In the genomic region with DNA sequence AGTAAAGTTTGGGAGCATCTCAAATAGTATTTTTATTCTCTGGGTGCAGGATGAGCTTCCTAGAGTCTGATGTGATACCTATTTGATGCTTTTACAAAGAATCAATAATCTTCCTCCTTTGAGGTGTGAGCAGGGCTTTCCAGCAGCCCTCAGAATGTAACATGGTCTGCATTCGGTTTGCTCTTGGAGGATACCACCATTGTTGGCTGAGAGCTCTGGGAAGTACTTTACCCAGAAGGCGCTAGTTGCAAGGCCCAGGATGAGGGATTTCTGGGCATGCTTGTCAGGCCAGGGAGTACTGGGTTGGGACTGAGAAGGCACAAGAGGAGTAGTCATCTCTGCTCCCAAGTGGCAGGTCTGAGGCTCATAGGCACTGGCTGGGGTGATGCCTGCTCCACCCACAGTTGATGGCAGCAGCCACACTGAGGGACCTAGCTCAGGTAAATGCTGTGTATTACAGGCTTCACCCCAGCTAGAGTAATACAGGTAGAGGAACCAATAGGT, we compare ENCODE assay signal across 8 cellular contexts. TPM values are rescaled to one million over a fixed set of nuclear protein-coding genes. Genes with fewer than 3 reads are reported as not detected.
DNase-seq lines count a peak whose midpoint lies in the region; ATAC-seq and TF ChIP-seq lines count a peak whose summit lies in the region.
"Not testable (repeated sequence)": the region's sequence is repeated elsewhere in the genome, so short reads cannot be mapped to it uniquely, and the experiment has no call there.

No MANE protein-coding gene starts in this region.

- peaks cover 16% of the 10 kb centered on the region for H3K4me1 ChIP-seq in CD8-positive, alpha-beta memory T cell (ENCODE audit: insufficient read depth, low read length)
- peaks cover 13% of the 10 kb centered on the region for H3K4me1 ChIP-seq in OCI-LY3 (ENCODE audit: low read length)
- peaks cover 0 to 18% (median 11%) of the 10 kb centered on the region in 3 donors for H3K4me1 ChIP-seq in esophagus squamous epithelium
- peaks cover 17% of the 10 kb centered on the region for H3K4me1 ChIP-seq in mucosa of descending colon (ENCODE audit: low read depth)

- not testable (repeated sequence) for H3K9ac ChIP-seq in OCI-LY3 (ENCODE audit: low read length)

- H3K27me3 ChIP-seq in CD8-positive, alpha-beta memory T cell (ENCODE audit: insufficient read depth, low read length, poor library complexity, severe bottlenecking); OCI-LY3 (ENCODE audit: low read depth, low read length); esophagus squamous epithelium: not testable (repeated sequence)

- peaks cover 73% of the 10 kb centered on the region for H3K79me2 ChIP-seq in OCI-LY3 (ENCODE audit: low read length)

- H2AFZ ChIP-seq in OCI-LY3 (ENCODE audit: low read depth, low read length): not testable (repeated sequence)

- peak overlapping the region; percentile 91 to 99 (median 95) for H3K4me3 Mint-ChIP-seq in CD8-positive, alpha-beta memory T cell
- H3K4me3 Mint-ChIP-seq in stimulated activated naive B cell treated with anti-CD40 and anti-IgM and Interleukin-4, amounts not matched to agents 10 μg/mL and 1 μg/mL and 100 μg/mL, for 72 hours: peak overlapping the region; percentile 92 to 96

- peaks cover 27 to 39% (median 38%) of the 10 kb centered on the region in 3 donors for H3K4me1 Mint-ChIP-seq in CD8-positive, alpha-beta memory T cell
- peaks cover 27 to 28% of the 10 kb centered on the region in 2 donors for H3K4me1 Mint-ChIP-seq in stimulated activated naive B cell treated with anti-CD40 and anti-IgM and Interleukin-4, amounts not matched to agents 10 μg/mL and 1 μg/mL and 100 μg/mL, for 72 hours

- intact Hi-C loops in esophagus squamous epithelium (cut with DNase I); mucosa of descending colon (cut with DNase I, micrococcal nuclease): not testable (repeated sequence)

- not testable (repeated sequence) for TF ChIP-seq POLR2A in esophagus squamous epithelium (IDR thresholded peaks at IDR 0.05)

- H3K27me3 Mint-ChIP-seq in CD8-positive, alpha-beta memory T cell; stimulated activated naive B cell treated with anti-CD40 and anti-IgM and Interleukin-4, amounts not matched to agents 10 μg/mL and 1 μg/mL and 100 μg/mL, for 72 hours: not testable (repeated sequence)

- not testable (repeated sequence) for H3K9me3 ChIP-seq in CD8-positive, alpha-beta memory T cell (ENCODE audit: low read length); OCI-LY3 (ENCODE audit: insufficient read depth, low read length); esophagus squamous epithelium; mucosa of descending colon

- H3K4me2 ChIP-seq in OCI-LY3 (ENCODE audit: low read length): peak overlapping the region; percentile 47

- H3K36me3 ChIP-seq in CD8-positive, alpha-beta memory T cell (ENCODE audit: insufficient read depth, low read length); mucosa of descending colon (ENCODE audit: low read depth): not testable (repeated sequence)
- H3K36me3 ChIP-seq in OCI-LY3 (replicated peaks; ENCODE audit: low read depth, low read length) (peaks cover 21% of the 10 kb centered on the region), esophagus squamous epithelium (peaks cover 0 to 24% (median 0%) of the 10 kb centered on the region in 3 donors)

- H3K36me3 Mint-ChIP-seq in CD8-positive, alpha-beta memory T cell: peaks cover 13 to 44% (median 16%) of the 10 kb centered on the region in 3 donors
- peaks cover 30 to 44% of the 10 kb centered on the region in 2 donors for H3K36me3 Mint-ChIP-seq in stimulated activated naive B cell treated with anti-CD40 and anti-IgM and Interleukin-4, amounts not matched to agents 10 μg/mL and 1 μg/mL and 100 μg/mL, for 72 hours

- CTCF ChIA-PET in CD8-positive, alpha-beta memory T cell (lab: Charles Lee): not testable (repeated sequence)

- POLR2A ChIA-PET in CD8-positive, alpha-beta memory T cell (lab: Charles Lee): interaction anchor here (0.8 to 1.1 kb wide), 5 partner anchors 30 to 460 kb away, joined by 3 to 8 read pairs (median 3); a partner anchor contains a TSS

- 40 to 86% methylated on average over 1 of the region's 2 CpGs for WGBS in esophagus squamous epithelium, 2 donors

- not testable (repeated sequence) for H3K4me3 ChIP-seq in CD8-positive, alpha-beta memory T cell (ENCODE audit: low read length); mucosa of descending colon
- H3K4me3 ChIP-seq in OCI-LY3 (ENCODE audit: low read length) (peak overlapping the region; percentile 91), esophagus squamous epithelium (peak overlapping the region in 3 of 4 donors; percentile 70 to 82 (median 78))

- DNase-seq in CD8-positive, alpha-beta memory T cell; esophagus squamous epithelium (lab: John Stamatoyannopoulos, UW); mucosa of descending colon; stimulated activated naive B cell treated with anti-CD40 and anti-IgM and Interleukin-4, amounts not matched to agents 10 μg/mL and 1 μg/mL and 100 μg/mL, for 72 hours: not testable (repeated sequence)
- DNase-seq in activated effector memory CD4-positive, alpha-beta T cell treated with anti-CD3 and anti-CD28 coated beads, Interleukin-2, amount 50 U/mL, for 16 hours: peak; percentile 63

- ATAC-seq in GM21381 (IDR thresholded peaks at IDR 0.05; ENCODE audit: unreplicated experiment) (peak; percentile 29), HG03095 (IDR thresholded peaks at IDR 0.05; ENCODE audit: unreplicated experiment) (peak; percentile 27), mucosa of descending colon (peak; percentile 6)
- peak in 1 of 2 donors; percentile 25 for ATAC-seq in stimulated activated naive B cell treated with anti-CD40 and anti-IgM and Interleukin-4, amounts not matched to agents 10 μg/mL and 1 μg/mL and 100 μg/mL, for 72 hours (replicated peaks)

- H3K27ac ChIP-seq in CD8-positive, alpha-beta memory T cell (ENCODE audit: low read depth, low read length); OCI-LY3 (ENCODE audit: low read length): not testable (repeated sequence)
- H3K27ac ChIP-seq in esophagus squamous epithelium: peak overlapping the region in 2 of 4 donors; percentile 82 to 87

- not testable (repeated sequence) for TF ChIP-seq CTCF in OCI-LY3 (IDR thresholded peaks at IDR 0.05; ENCODE audit: low read depth, low read length); esophagus squamous epithelium (IDR thresholded peaks at IDR 0.05); mucosa of descending colon (IDR thresholded peaks at IDR 0.05)

- peaks cover 30% of the 10 kb centered on the region for H4K20me1 ChIP-seq in OCI-LY3 (ENCODE audit: insufficient read depth, low read length)

- H3K9me3 Mint-ChIP-seq in CD8-positive, alpha-beta memory T cell; stimulated activated naive B cell treated with anti-CD40 and anti-IgM and Interleukin-4, amounts not matched to agents 10 μg/mL and 1 μg/mL and 100 μg/mL, for 72 hours: not testable (repeated sequence)

- peak overlapping the region; percentile 93 to 98 (median 96) for H3K27ac Mint-ChIP-seq in CD8-positive, alpha-beta memory T cell
- peak overlapping the region; percentile 97 for H3K27ac Mint-ChIP-seq in stimulated activated naive B cell treated with anti-CD40 and anti-IgM and Interleukin-4, amounts not matched to agents 10 μg/mL and 1 μg/mL and 100 μg/mL, for 72 hours

RNA-seq across cellular contexts. Expression of a gene that starts 0.4 kb away (rescaled TPM):
- total RNA-seq in CD8-positive, alpha-beta memory T cell: 10 to 100 TPM; 24.2 to 27.2 TPM
- 4.8 TPM for polyA plus RNA-seq in CD8-positive, alpha-beta memory T cell
- total RNA-seq in esophagus squamous epithelium (10 to 100 TPM; 13.2 to 27.5 (median 16.3) TPM), mucosa of descending colon (10 to 100 TPM; 51.9 to 80.7 (median 61.0) TPM)

RNA-seq across cellular contexts. Expression of a gene that starts 19.1 kb away (rescaled TPM):
- total RNA-seq in CD8-positive, alpha-beta memory T cell: 10 to 100 TPM; 24.8 to 25.4 TPM
- 1.4 TPM for polyA plus RNA-seq in CD8-positive, alpha-beta memory T cell
- total RNA-seq in esophagus squamous epithelium (10 to 100 TPM in 2 of 4 donors, 1 to 10 TPM in 2; 5.3 to 25.0 (median 13.3) TPM), mucosa of descending colon (10 to 100 TPM; 13.9 to 21.1 (median 18.3) TPM)

RNA-seq across cellular contexts. Expression of a gene that starts 34.5 kb away (rescaled TPM):
- total RNA-seq in CD8-positive, alpha-beta memory T cell: 10 to 100 TPM in 1 of 2 experiments, 1 to 10 TPM in 1; 7.2 to 10.6 TPM
- polyA plus RNA-seq in CD8-positive, alpha-beta memory T cell: 11.3 TPM
- total RNA-seq in esophagus squamous epithelium (10 to 100 TPM in 2 of 4 donors, 1 to 10 TPM in 2; 5.2 to 15.3 (median 12.3) TPM), mucosa of descending colon (10 to 100 TPM; 18.7 to 33.1 (median 27.9) TPM)

RNA-seq across cellular contexts. Expression of a gene that starts 39.6 kb away (rescaled TPM):
- total RNA-seq in CD8-positive, alpha-beta memory T cell: 10 to 100 TPM; 38.5 to 38.7 TPM
- 21.2 TPM for polyA plus RNA-seq in CD8-positive, alpha-beta memory T cell
- total RNA-seq in esophagus squamous epithelium: 10 to 100 TPM in 1 of 4 donors, 1 to 10 TPM in 3; 3.0 to 12.6 (median 5.0) TPM
- total RNA-seq in mucosa of descending colon: 10 to 100 TPM in 2 of 3 donors, 1 to 10 TPM in 1; 9.1 to 24.5 (median 18.4) TPM
